8 cellular contexts compared by ENCODE assay signal in the genomic region with DNA sequence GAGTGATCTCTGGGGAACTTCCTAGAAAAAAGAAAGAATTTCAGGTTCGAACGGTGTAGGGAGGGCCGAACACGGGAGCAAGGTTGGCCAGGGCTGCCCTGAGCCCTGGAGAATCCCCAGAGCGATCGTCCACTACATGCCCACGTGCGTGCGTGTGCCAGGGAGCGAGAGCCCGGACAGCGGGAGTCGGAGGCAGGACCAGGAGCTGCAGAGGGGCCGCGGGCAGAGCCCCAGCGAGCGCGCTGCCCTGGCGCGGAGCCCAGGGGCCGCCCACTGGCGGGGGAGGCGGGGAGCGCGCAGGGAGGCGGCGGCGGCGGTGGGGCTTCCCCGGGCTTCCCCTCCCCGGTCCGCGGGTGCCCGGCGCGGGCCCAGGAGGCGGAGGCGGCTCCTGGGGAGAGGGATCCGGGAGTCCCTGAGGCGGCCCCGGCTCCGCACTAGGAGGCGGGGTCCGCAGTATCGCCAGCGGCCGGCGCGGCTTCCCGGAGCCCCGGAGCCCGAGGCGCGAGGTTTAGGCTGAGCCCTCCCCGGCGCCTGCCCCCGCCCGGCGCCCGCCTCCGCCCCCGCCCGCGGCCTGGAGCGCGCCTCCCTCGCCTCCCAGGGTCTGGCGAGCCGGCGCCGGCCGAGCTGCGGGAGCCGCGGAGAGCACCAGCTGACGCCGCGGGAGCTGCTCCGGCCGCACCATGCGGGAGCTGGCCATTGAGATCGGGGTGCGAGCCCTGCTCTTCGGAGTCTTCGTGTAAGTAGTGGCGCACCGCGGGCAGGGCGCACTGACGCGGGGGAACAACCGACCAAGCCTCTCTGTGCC. TPM values are rescaled to one million over a fixed set of nuclear protein-coding genes. Genes with fewer than 3 reads are reported as not detected.
DNase-seq lines count a peak whose midpoint lies in the region; ATAC-seq, FAIRE-seq and TF ChIP-seq lines count a peak whose summit lies in the region.

Gene PLPP4 (plus strand): TSS at position 602 of the 805 bp plus-strand sequence. CDS start 79 bp downstream, at position 681.

- no peaks in the 10 kb centered on the region for H3K36me3 ChIP-seq in BJ (ENCODE audit: control insufficient read depth, insufficient read depth, low read length)
- no peaks in the 10 kb centered on the region for H3K36me3 ChIP-seq in small intestine (ENCODE audit: control insufficient read depth in 2 of 2, insufficient read depth in 2 of 2, low read length in 2 of 2)

- H3K27me3 ChIP-seq in BJ (ENCODE audit: control insufficient read depth, insufficient read depth, low read length) (no peaks in the 10 kb centered on the region), small intestine (ENCODE audit: control insufficient read depth in 2 of 2, insufficient read depth in 2 of 2, low read length in 2 of 2) (peaks cover 10 to 22% of the 10 kb centered on the region in 2 donors)

- H3K27ac ChIP-seq in small intestine (ENCODE audit: low read depth in 1 of 2, low read length in 1 of 2), result no peak within 1 kb of the TSS

- no peaks in the 10 kb centered on the region for H3K4me1 ChIP-seq in small intestine (ENCODE audit: control insufficient read depth in 2 of 2, insufficient read depth in 1 of 2, low read depth in 1 of 2, low read length in 1 of 2)

- TF ChIP-seq CTCF in BJ (IDR thresholded peaks at IDR 0.05; ENCODE audit: insufficient read depth, low read depth, low read length), result no peak
- TF ChIP-seq CTCF in HFF-Myc (IDR thresholded peaks at IDR 0.05; ENCODE audit: low read depth, low read length, missing control alignments), result no peak
- no peak for TF ChIP-seq CTCF in activated CD8-positive, alpha-beta T cell treated with anti-CD3 and anti-CD28 coated beads for 36 hours (IDR thresholded peaks at IDR 0.05)
- no peak for TF ChIP-seq CTCF in progenitor cell of endocrine pancreas (IDR thresholded peaks at IDR 0.05; ENCODE audit: unreplicated experiment)

- H3K4me3 Mint-ChIP-seq in activated CD8-positive, alpha-beta T cell treated with anti-CD3 and anti-CD28 coated beads for 36 hours, result peak within 1 kb of the TSS; percentile 28
- H3K4me3 Mint-ChIP-seq in progenitor cell of endocrine pancreas (ENCODE audit: low read depth), result peak within 1 kb of the TSS; percentile 83

- peaks cover 2% of the 10 kb centered on the region for H3K4me1 Mint-ChIP-seq in activated CD8-positive, alpha-beta T cell treated with anti-CD3 and anti-CD28 coated beads for 36 hours (ENCODE audit: low read depth)
- H3K4me1 Mint-ChIP-seq in progenitor cell of endocrine pancreas (ENCODE audit: low read depth), result peaks cover 8% of the 10 kb centered on the region

- ATAC-seq in activated CD8-positive, alpha-beta T cell treated with anti-CD3 and anti-CD28 coated beads for 36 hours, result peak; percentile 69
- ATAC-seq in left ventricle myocardium superior (peak; percentile 58), GM19467 (IDR thresholded peaks at IDR 0.05; ENCODE audit: unreplicated experiment) (no peak), GM19324 (IDR thresholded peaks at IDR 0.05; ENCODE audit: low FRiP score, unreplicated experiment) (no peak)

- H3K27ac Mint-ChIP-seq in activated CD8-positive, alpha-beta T cell treated with anti-CD3 and anti-CD28 coated beads for 36 hours, result no peak within 1 kb of the TSS
- no peak within 1 kb of the TSS for H3K27ac Mint-ChIP-seq in progenitor cell of endocrine pancreas

- intact Hi-C loops in activated CD8-positive, alpha-beta T cell treated with anti-CD3 and anti-CD28 coated beads for 36 hours (cut with micrococcal nuclease), result no loop called here
- intact Hi-C loops in left ventricle myocardium superior (cut with micrococcal nuclease), result no loop called here

- H3K27me3 Mint-ChIP-seq in activated CD8-positive, alpha-beta T cell treated with anti-CD3 and anti-CD28 coated beads for 36 hours, result peaks cover 27% of the 10 kb centered on the region
- peaks cover 82% of the 10 kb centered on the region for H3K27me3 Mint-ChIP-seq in progenitor cell of endocrine pancreas

- H3K36me3 Mint-ChIP-seq in activated CD8-positive, alpha-beta T cell treated with anti-CD3 and anti-CD28 coated beads for 36 hours (ENCODE audit: low read depth), result no peaks in the 10 kb centered on the region
- H3K36me3 Mint-ChIP-seq in progenitor cell of endocrine pancreas (ENCODE audit: insufficient read depth), result no peaks in the 10 kb centered on the region

- H3K9me3 ChIP-seq in small intestine (ENCODE audit: control insufficient read depth, low read depth), result no peaks in the 10 kb centered on the region

- DNase-seq in BJ (ENCODE audit: low read depth), result no peak
- DNase-seq in HFF-Myc (ENCODE audit: extremely low read depth, low read depth), result no peak
- no peak for DNase-seq in activated CD8-positive, alpha-beta T cell treated with anti-CD3 and anti-CD28 coated beads for 36 hours
- DNase-seq in left ventricle myocardium superior, result peak; percentile 39
- DNase-seq in progenitor cell of endocrine pancreas (ENCODE audit: low spot score, unreplicated experiment), result peak; percentile 45
- DNase-seq in small intestine, result no peak

- no peak for FAIRE-seq in small intestine (lab: Jason Lieb, UNC)

- POLR2A ChIA-PET in BJ (lab: Charles Lee), result no interaction called here
- POLR2A ChIA-PET in activated CD8-positive, alpha-beta T cell treated with anti-CD3 and anti-CD28 coated beads for 36 hours (lab: Charles Lee), result no interaction called here

- 1% methylated on average over 37 to 92 of the region's 92 CpGs for WGBS in small intestine, 3 donors

- no peaks in the 10 kb centered on the region for H3K9me3 Mint-ChIP-seq in activated CD8-positive, alpha-beta T cell treated with anti-CD3 and anti-CD28 coated beads for 36 hours
- H3K9me3 Mint-ChIP-seq in progenitor cell of endocrine pancreas (ENCODE audit: low read depth), result no peaks in the 10 kb centered on the region

- peak within 1 kb of the TSS; percentile 53 for H3K4me3 ChIP-seq in BJ (ENCODE audit: low read depth, low read length)
- peak within 1 kb of the TSS; percentile 35 for H3K4me3 ChIP-seq in HFF-Myc (replicated peaks; ENCODE audit: low read depth, low read length)
- peak within 1 kb of the TSS in 1 of 2 donors; percentile 36 for H3K4me3 ChIP-seq in small intestine (ENCODE audit: low read depth in 1 of 2, low read length in 2 of 2)

- CTCF ChIA-PET in BJ (lab: Yijun Ruan, JAX), result interaction anchor here (3.8 kb wide), 1 partner anchor 33 kb away, joined by 11 read pairs; no protein-coding TSS in a partner anchor
- CTCF ChIA-PET in activated CD8-positive, alpha-beta T cell treated with anti-CD3 and anti-CD28 coated beads for 36 hours (lab: Charles Lee), result no interaction called here

RNA-seq across cellular contexts. Expression of gene PLPP4, which starts in this region (rescaled TPM):
- polyA plus RNA-seq in BJ (2011; rRNA removed) (30.1 and 35.4 TPM in 2 replicates), small intestine (under 1 TPM in 1 of 3 donors, not detected in 2; 0.60 TPM)
- polyA minus RNA-seq in BJ (2011; rRNA and poly(A)+ RNA removed), result 16.0 and 18.9 TPM in 2 replicates
- not detected for total RNA-seq in activated CD8-positive, alpha-beta T cell treated with anti-CD3 and anti-CD28 coated beads for 36 hours
- total RNA-seq in left ventricle myocardium superior (not detected), progenitor cell of endocrine pancreas (not detected in 2 replicates)

Comparison
In these comparisons a context has a peak if more than half of its experiments do, and no peak if none do; other contexts are left out.
1. RNA of gene PLPP4 (polyA plus RNA-seq): 30.1 to 35.4 TPM in BJ; 0.60 TPM in small intestine; every median in the first group is over 10 times any median in the second.
2. Peak in ATAC-seq in activated CD8-positive, alpha-beta T cell treated with anti-CD3 and anti-CD28 coated beads for 36 hours; RNA of the gene not detected or under 1 TPM.
3. Peak in DNase-seq and ATAC-seq in left ventricle myocardium superior; RNA of the gene not detected or under 1 TPM.
4. Peak in DNase-seq in progenitor cell of endocrine pancreas; RNA of the gene not detected or under 1 TPM.